In the genomic region with DNA sequence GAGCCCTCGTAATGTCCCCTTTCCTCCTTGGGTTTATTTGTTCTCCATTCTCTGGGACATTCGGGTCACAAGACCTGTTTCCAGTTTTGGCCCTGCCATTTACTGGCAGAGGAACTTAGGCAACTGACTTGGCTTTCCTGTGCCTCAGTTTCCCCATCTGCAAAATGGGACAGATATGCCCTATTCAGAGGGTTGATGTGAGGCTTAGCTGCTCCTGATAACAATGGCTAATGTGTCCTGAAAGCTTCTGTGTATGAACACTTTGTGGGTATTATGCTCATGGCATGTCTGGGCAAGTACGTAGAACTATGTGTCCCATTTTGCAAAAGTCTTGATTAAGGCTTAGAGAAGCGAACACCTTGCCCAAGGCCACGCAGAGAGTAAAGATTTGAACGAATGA, we compare ENCODE assay signal across 1 cellular context.
TF ChIP-seq lines count a peak whose summit lies in the region.

No MANE protein-coding gene starts in this region.

TF ChIP-seq in GM23338, 12 proteins besides CTCF, POLR2A, EP300 and RAD21:
- TF ChIP-seq, protein P1, sequence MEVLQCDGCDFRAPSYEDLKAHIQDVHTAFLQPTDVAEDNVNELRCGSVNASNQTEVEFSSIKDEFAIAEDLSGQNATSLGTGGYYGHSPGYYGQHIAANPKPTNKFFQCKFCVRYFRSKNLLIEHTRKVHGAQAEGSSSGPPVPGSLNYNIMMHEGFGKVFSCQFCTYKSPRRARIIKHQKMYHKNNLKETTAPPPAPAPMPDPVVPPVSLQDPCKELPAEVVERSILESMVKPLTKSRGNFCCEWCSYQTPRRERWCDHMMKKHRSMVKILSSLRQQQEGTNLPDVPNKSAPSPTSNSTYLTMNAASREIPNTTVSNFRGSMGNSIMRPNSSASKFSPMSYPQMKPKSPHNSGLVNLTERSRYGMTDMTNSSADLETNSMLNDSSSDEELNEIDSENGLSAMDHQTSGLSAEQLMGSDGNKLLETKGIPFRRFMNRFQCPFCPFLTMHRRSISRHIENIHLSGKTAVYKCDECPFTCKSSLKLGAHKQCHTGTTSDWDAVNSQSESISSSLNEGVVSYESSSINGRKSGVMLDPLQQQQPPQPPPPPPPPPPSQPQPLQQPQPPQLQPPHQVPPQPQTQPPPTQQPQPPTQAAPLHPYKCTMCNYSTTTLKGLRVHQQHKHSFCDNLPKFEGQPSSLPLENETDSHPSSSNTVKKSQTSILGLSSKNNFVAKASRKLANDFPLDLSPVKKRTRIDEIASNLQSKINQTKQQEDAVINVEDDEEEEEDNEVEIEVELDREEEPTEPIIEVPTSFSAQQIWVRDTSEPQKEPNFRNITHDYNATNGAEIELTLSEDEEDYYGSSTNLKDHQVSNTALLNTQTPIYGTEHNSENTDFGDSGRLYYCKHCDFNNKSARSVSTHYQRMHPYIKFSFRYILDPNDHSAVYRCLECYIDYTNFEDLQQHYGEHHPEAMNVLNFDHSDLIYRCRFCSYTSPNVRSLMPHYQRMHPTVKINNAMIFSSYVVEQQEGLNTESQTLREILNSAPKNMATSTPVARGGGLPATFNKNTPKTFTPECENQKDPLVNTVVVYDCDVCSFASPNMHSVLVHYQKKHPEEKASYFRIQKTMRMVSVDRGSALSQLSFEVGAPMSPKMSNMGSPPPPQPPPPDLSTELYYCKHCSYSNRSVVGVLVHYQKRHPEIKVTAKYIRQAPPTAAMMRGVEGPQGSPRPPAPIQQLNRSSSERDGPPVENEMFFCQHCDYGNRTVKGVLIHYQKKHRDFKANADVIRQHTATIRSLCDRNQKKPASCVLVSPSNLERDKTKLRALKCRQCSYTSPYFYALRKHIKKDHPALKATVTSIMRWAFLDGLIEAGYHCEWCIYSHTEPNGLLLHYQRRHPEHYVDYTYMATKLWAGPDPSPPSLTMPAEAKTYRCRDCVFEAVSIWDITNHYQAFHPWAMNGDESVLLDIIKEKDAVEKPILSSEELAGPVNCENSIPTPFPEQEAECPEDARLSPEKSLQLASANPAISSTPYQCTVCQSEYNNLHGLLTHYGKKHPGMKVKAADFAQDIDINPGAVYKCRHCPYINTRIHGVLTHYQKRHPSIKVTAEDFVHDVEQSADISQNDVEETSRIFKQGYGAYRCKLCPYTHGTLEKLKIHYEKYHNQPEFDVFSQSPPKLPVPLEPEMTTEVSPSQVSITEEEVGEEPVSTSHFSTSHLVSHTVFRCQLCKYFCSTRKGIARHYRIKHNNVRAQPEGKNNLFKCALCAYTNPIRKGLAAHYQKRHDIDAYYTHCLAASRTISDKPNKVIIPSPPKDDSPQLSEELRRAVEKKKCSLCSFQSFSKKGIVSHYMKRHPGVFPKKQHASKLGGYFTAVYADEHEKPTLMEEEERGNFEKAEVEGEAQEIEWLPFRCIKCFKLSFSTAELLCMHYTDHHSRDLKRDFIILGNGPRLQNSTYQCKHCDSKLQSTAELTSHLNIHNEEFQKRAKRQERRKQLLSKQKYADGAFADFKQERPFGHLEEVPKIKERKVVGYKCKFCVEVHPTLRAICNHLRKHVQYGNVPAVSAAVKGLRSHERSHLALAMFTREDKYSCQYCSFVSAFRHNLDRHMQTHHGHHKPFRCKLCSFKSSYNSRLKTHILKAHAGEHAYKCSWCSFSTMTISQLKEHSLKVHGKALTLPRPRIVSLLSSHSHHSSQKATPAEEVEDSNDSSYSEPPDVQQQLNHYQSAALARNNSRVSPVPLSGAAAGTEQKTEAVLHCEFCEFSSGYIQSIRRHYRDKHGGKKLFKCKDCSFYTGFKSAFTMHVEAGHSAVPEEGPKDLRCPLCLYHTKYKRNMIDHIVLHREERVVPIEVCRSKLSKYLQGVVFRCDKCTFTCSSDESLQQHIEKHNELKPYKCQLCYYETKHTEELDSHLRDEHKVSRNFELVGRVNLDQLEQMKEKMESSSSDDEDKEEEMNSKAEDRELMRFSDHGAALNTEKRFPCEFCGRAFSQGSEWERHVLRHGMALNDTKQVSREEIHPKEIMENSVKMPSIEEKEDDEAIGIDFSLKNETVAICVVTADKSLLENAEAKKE (CRISPR knock-in tag; IDR thresholded peaks at IDR 0.05), result no peak
